ENCODE assay signal across 8 cellular contexts in genomic region chr2:44952143-44952805, GRCh38. TPM values are rescaled to one million over a fixed set of nuclear protein-coding genes. Genes with fewer than 3 reads are reported as not detected.
DNase-seq lines count a peak whose midpoint lies in the region; ATAC-seq and TF ChIP-seq lines count a peak whose summit lies in the region.

No MANE protein-coding gene starts in this region.

- peak; percentile 52 for ATAC-seq in GM19397 (IDR thresholded peaks at IDR 0.05; ENCODE audit: unreplicated experiment)
- peak; percentile 67 to 79 for ATAC-seq in activated naive CD4-positive, alpha-beta T cell treated with anti-CD3 and anti-CD28 coated beads, Interleukin-2, amount 50 U/mL, for 72 hours
- ATAC-seq in left cardiac atrium = peak; percentile 73 to 77
- no peak for ATAC-seq in HG02970 (IDR thresholded peaks at IDR 0.05; ENCODE audit: low FRiP score, unreplicated experiment)
- no peak for ATAC-seq in GM19351 (IDR thresholded peaks at IDR 0.05; ENCODE audit: unreplicated experiment)

- peaks cover 0 to 20% (median 3%) of the 10 kb centered on the region in 7 donors for H3K9me3 Mint-ChIP-seq in CD14-positive monocyte
- no peaks in the 10 kb centered on the region for H3K9me3 Mint-ChIP-seq in activated naive CD4-positive, alpha-beta T cell treated with anti-CD3 and anti-CD28 coated beads, Interleukin-2, amount 50 U/mL, for 72 hours

- no peak for DNase-seq in CD14-positive monocyte (ENCODE audit: low spot score)
- DNase-seq in NAMALWA (ENCODE audit: low spot score) = peak; percentile 79
- DNase-seq in activated naive CD4-positive, alpha-beta T cell treated with anti-CD3 and anti-CD28 coated beads, Interleukin-2, amount 50 U/mL, for 72 hours (ENCODE audit: low spot score in 2 of 2) = peak in 1 of 2 donors; percentile 73
- no peak for DNase-seq in left cardiac atrium
- DNase-seq in retinal pigment epithelial cell (ENCODE audit: low read depth) = no peak

- peaks cover 21% of the 10 kb centered on the region for H3K4me1 Mint-ChIP-seq in CD14-positive monocyte

- peak overlapping the region; percentile 37 for H3K4me3 ChIP-seq in retinal pigment epithelial cell (ENCODE audit: low read length)

- no peak overlapping the region for H3K27ac Mint-ChIP-seq in CD14-positive monocyte
- H3K27ac Mint-ChIP-seq in activated naive CD4-positive, alpha-beta T cell treated with anti-CD3 and anti-CD28 coated beads, Interleukin-2, amount 50 U/mL, for 72 hours = no peak overlapping the region

- intact Hi-C loops in CD14-positive monocyte (cut with micrococcal nuclease) (loop anchor here (5.0 to 10.0 kb wide), 3 partner anchors 557 to 707 kb away; no protein-coding TSS in a partner anchor), left cardiac atrium (cut with DNase I) (loop anchor here in 1 of 2 donors (5.0 kb wide), 1 partner anchor 705 kb away; no protein-coding TSS in a partner anchor)

- peak; percentile 44 for TF ChIP-seq CTCF in CD14-positive monocyte (IDR thresholded peaks at IDR 0.05)
- TF ChIP-seq CTCF in retinal pigment epithelial cell (conservative IDR thresholded peaks at IDR 0.05; ENCODE audit: low read depth, low read length) = peak; percentile 80

- peaks cover 0 to 3% of the 10 kb centered on the region in 2 donors for H3K36me3 Mint-ChIP-seq in CD14-positive monocyte
- peaks cover 0 to 5% of the 10 kb centered on the region in 2 donors for H3K36me3 Mint-ChIP-seq in activated naive CD4-positive, alpha-beta T cell treated with anti-CD3 and anti-CD28 coated beads, Interleukin-2, amount 50 U/mL, for 72 hours

- peaks cover 88 to 96% (median 89%) of the 10 kb centered on the region in 3 donors for H3K27me3 Mint-ChIP-seq in CD14-positive monocyte (ENCODE audit: low read depth in 3 of 3)

- peak overlapping the region in 1 of 2 donors; percentile 82 for H3K4me3 Mint-ChIP-seq in CD14-positive monocyte

RNA-seq across cellular contexts. Expression of gene SIX3, which starts 10.8 kb away (rescaled TPM):
- not detected for polyA plus RNA-seq in CD14-positive monocyte
- total RNA-seq in activated naive CD4-positive, alpha-beta T cell treated with anti-CD3 and anti-CD28 coated beads, Interleukin-2, amount 50 U/mL, for 72 hours = not detected
- total RNA-seq in left cardiac atrium = not detected

RNA-seq across cellular contexts. Expression of gene SIX2, which starts 57.0 kb away (rescaled TPM):
- polyA plus RNA-seq in CD14-positive monocyte = not detected
- not detected for total RNA-seq in activated naive CD4-positive, alpha-beta T cell treated with anti-CD3 and anti-CD28 coated beads, Interleukin-2, amount 50 U/mL, for 72 hours
- 1 to 10 TPM; 1.0 to 1.3 TPM for total RNA-seq in left cardiac atrium

Comparison
In these comparisons a context has a peak if more than half of its experiments do, and no peak if none do; other contexts are left out.
1. ATAC-seq: peak in GM19397 (single experiment), activated naive CD4-positive, alpha-beta T cell treated with anti-CD3 and anti-CD28 coated beads, Interleukin-2, amount 50 U/mL, for 72 hours (2 of 2) and left cardiac atrium (2 of 2); none in HG02970 (single experiment) and GM19351 (single experiment).